ENCODE assay signal across 1 cellular context in the genomic region with DNA sequence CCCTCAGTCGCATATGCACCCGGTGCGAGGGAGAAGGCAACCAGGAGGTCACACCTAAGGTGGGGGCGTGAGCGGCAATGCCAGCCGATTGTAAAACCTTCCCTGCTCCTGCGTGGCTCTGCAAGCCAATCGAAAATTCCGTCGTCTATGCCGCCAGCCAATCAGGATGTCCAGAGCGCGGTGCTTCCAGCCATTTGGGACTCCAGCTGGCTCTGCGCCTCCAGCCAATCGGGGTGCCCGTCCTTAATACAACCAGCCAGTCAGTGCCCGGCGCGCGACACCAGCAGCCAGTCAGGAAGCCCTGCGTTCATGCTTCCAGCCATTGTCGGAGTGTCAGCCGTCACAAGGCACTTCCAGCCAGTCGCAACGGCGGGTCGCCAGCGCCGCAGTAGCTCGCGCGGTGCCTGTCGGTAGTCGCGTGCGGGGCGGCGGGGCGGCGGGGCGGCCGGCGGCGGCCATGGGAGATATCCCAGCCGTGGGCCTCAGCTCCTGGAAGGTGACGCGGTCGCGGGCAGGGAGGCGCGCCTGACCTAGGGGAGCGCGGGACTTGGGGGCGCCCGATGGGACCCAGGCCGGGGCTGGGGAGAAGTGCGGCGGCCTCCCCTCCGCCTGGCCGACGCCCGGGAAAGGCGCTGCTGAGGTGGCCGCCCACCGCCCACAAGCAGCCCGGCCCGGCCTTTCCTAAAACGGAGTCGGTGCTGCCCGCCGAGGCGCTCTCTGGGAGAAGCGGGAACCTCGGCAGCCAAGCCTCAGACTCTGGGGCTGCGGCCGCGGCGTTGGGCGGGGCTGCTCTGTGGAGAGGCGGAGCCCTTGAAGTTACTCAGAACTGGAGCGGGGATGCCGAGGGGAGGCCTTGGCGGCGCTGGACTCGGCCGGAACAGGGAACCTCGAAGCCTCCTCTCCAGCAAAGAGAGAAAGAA.
TF ChIP-seq lines count a peak whose summit lies in the region.

Gene AKR1E2, plus strand, starts transcription at position 340 of the 920 bp plus-strand sequence. Its CDS starts 118 bp downstream, at position 458.

TF ChIP-seq in IMR-90, 13 proteins besides CTCF, POLR2A, EP300 and RAD21 (continued from another document):
- TF ChIP-seq, protein P1, sequence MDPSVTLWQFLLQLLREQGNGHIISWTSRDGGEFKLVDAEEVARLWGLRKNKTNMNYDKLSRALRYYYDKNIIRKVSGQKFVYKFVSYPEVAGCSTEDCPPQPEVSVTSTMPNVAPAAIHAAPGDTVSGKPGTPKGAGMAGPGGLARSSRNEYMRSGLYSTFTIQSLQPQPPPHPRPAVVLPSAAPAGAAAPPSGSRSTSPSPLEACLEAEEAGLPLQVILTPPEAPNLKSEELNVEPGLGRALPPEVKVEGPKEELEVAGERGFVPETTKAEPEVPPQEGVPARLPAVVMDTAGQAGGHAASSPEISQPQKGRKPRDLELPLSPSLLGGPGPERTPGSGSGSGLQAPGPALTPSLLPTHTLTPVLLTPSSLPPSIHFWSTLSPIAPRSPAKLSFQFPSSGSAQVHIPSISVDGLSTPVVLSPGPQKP (IDR thresholded peaks at IDR 0.05; ENCODE audit: borderline replicate concordance, low read depth, low read length), result no peak
- TF ChIP-seq NFE2L2 (IDR thresholded peaks at IDR 0.05; ENCODE audit: low read depth, low read length), result no peak
- TF ChIP-seq MAZ (IDR thresholded peaks at IDR 0.05; ENCODE audit: borderline replicate concordance, low read depth, low read length), result peak; percentile 74; the same call in 1 of the 2 replicates
- TF ChIP-seq MAFK (IDR thresholded peaks at IDR 0.05; ENCODE audit: low read depth, low read length), result no peak
- 0 out of 2 replicates have a peak, but pooled peaks have one; percentile 58 for TF ChIP-seq BHLHE40 (IDR thresholded peaks at IDR 0.05; ENCODE audit: low read depth, low read length)
